ENCODE assay signal across 14 cellular contexts in genomic region chr12:89702503-89702902, GRCh38. TPM values are rescaled to one million over a fixed set of nuclear protein-coding genes. Genes with fewer than 3 reads are reported as not detected.
DNase-seq lines count a peak whose midpoint lies in the region; ATAC-seq, FAIRE-seq and TF ChIP-seq lines count a peak whose summit lies in the region.
"Had no signal": no experiment of that assay in that cellular context is flagged by ENCODE, and none has a peak within 500 bp of the region (broad histone marks: within the 10 kb centered on the region; RNA-seq: fewer than 3 reads in every experiment).

No MANE protein-coding gene starts in this region.

- H3K4me2 ChIP-seq in osteoblast (ENCODE audit: insufficient read depth, low read length), result no peak overlapping the region

- H3K4me1 ChIP-seq in CD4-positive, CD25-positive, alpha-beta regulatory T cell (ENCODE audit: control insufficient read depth, insufficient read depth, low read length, poor library complexity, severe bottlenecking), result peaks cover 86% of the 10 kb centered on the region
- H3K4me1 ChIP-seq in osteoblast (ENCODE audit: insufficient read depth, low read length), result peaks cover 36% of the 10 kb centered on the region
- peaks cover 0 to 31% (median 9%) of the 10 kb centered on the region in 9 donors for H3K4me1 ChIP-seq in heart right ventricle

- H2AFZ ChIP-seq in osteoblast (ENCODE audit: low read length), result no peak overlapping the region

- TF ChIP-seq CTCF in osteoblast (IDR thresholded peaks at IDR 0.05; ENCODE audit: extremely low read depth, low read depth, low read length) (no peak), heart right ventricle (IDR thresholded peaks at IDR 0.05) (no peak), GM10248 (IDR thresholded peaks at IDR 0.05; ENCODE audit: control extremely low read depth, extremely low read depth, low read depth, missing control alignments) (no peak)

- TF ChIP-seq POLR2A in GM12892 (IDR thresholded peaks at IDR 0.05; ENCODE audit: low read depth, low read length), result no peak

- no peaks in the 10 kb centered on the region for H3K27me3 ChIP-seq in CD4-positive, CD25-positive, alpha-beta regulatory T cell (ENCODE audit: control insufficient read depth, insufficient read depth, low read length)
- H3K27me3 ChIP-seq in osteoblast (ENCODE audit: insufficient read depth, low read length) (no peaks in the 10 kb centered on the region), heart right ventricle (no peaks in the 10 kb centered on the region)
- H3K27me3 ChIP-seq: SJCRH30 had no signal

- POLR2A ChIA-PET in GM10248 (lab: Yijun Ruan, JAX), result no interaction called here

- H4K20me1 ChIP-seq in osteoblast (ENCODE audit: insufficient read depth, low read length), result peaks cover 59% of the 10 kb centered on the region

- CTCF ChIA-PET in GM10248 (lab: Yijun Ruan, JAX), result no interaction called here

- H3K79me2 ChIP-seq in osteoblast (ENCODE audit: insufficient read depth, low read length), result peaks cover 100% of the 10 kb centered on the region

- H3K4me3 ChIP-seq in CD4-positive, CD25-positive, alpha-beta regulatory T cell (ENCODE audit: low read depth, low read length), result peak overlapping the region; percentile 97
- no peak overlapping the region for H3K4me3 ChIP-seq in osteoblast (ENCODE audit: insufficient read depth, low read length)
- no peak overlapping the region for H3K4me3 ChIP-seq in heart right ventricle
- H3K4me3 ChIP-seq: SJCRH30 had no signal

- peak overlapping the region in 1 of 3 donors; percentile 21 for H3K27ac Mint-ChIP-seq in CD4-positive, CD25-positive, alpha-beta regulatory T cell
- H3K27ac Mint-ChIP-seq in activated CD4-positive, alpha-beta T cell treated with anti-CD3 and anti-CD28 coated beads, Interleukin-2, amount 10 ng/mL, durations not matched to agents 24 days and 14 days, result no peak overlapping the region

- no peaks in the 10 kb centered on the region for H3K9me3 Mint-ChIP-seq in CD4-positive, CD25-positive, alpha-beta regulatory T cell
- H3K9me3 Mint-ChIP-seq in activated CD4-positive, alpha-beta T cell treated with anti-CD3 and anti-CD28 coated beads, Interleukin-2, amount 10 ng/mL, durations not matched to agents 24 days and 14 days, result no peaks in the 10 kb centered on the region

- H3K27ac ChIP-seq in CD4-positive, CD25-positive, alpha-beta regulatory T cell (ENCODE audit: insufficient read depth, low read length, poor library complexity, severe bottlenecking), result no peak overlapping the region
- H3K27ac ChIP-seq in osteoblast (ENCODE audit: low read depth, low read length) (no peak overlapping the region), heart right ventricle (no peak overlapping the region)
- H3K27ac ChIP-seq: SJCRH30 had no signal

- peak; percentile 51 for FAIRE-seq in GM12892 (lab: Jason Lieb, UNC)
- FAIRE-seq: HepG2 had no signal

- no peak for ATAC-seq in CD4-positive, CD25-positive, alpha-beta regulatory T cell (ENCODE audit: low read depth in 2 of 2)
- ATAC-seq in heart right ventricle, result no peak

- peaks cover 60 to 91% (median 82%) of the 10 kb centered on the region in 4 donors for H3K4me1 Mint-ChIP-seq in CD4-positive, CD25-positive, alpha-beta regulatory T cell
- H3K4me1 Mint-ChIP-seq in activated CD4-positive, alpha-beta T cell treated with anti-CD3 and anti-CD28 coated beads, Interleukin-2, amount 10 ng/mL, durations not matched to agents 24 days and 14 days, result peaks cover 26% of the 10 kb centered on the region

- no peak for DNase-seq in CD4-positive, CD25-positive, alpha-beta regulatory T cell
- DNase-seq in GM12892 (ENCODE audit: insufficient read length) (no peak), NCI-H69 (lab: John Stamatoyannopoulos, UW) (peak; percentile 40), osteoblast (ENCODE audit: insufficient read length, low spot score, missing footprints) (peak; percentile 5), heart right ventricle (no peak), GM10248 (ENCODE audit: extremely low spot score) (no peak)
- DNase-seq in activated CD4-positive, alpha-beta T cell treated with anti-CD3 and anti-CD28 coated beads, Interleukin-2, amount 10 ng/mL, durations not matched to agents 24 days and 14 days, result no peak
- DNase-seq: H7, KG1, NCI-H1417, NCI-H187, NCI-H82, SJCRH30 had no signal

- peaks cover 3% of the 10 kb centered on the region for H3K27me3 Mint-ChIP-seq in CD4-positive, CD25-positive, alpha-beta regulatory T cell
- peaks cover 13% of the 10 kb centered on the region for H3K27me3 Mint-ChIP-seq in activated CD4-positive, alpha-beta T cell treated with anti-CD3 and anti-CD28 coated beads, Interleukin-2, amount 10 ng/mL, durations not matched to agents 24 days and 14 days

- H3K36me3 ChIP-seq in CD4-positive, CD25-positive, alpha-beta regulatory T cell (ENCODE audit: control insufficient read depth, insufficient read depth, low read length), result no peaks in the 10 kb centered on the region
- H3K36me3 ChIP-seq in osteoblast (ENCODE audit: insufficient read depth, low read length), result no peaks in the 10 kb centered on the region
- no peaks in the 10 kb centered on the region for H3K36me3 ChIP-seq in heart right ventricle

- intact Hi-C loops in activated CD4-positive, alpha-beta T cell treated with anti-CD3 and anti-CD28 coated beads, Interleukin-2, amount 10 ng/mL, durations not matched to agents 24 days and 14 days (cut with micrococcal nuclease), result no loop called here
- intact Hi-C loops in heart right ventricle (cut with DNase I), result loop anchor here in 2 of 10 donors (10.0 kb wide), 1 partner anchor 158 kb away; no protein-coding TSS in a partner anchor

- peak overlapping the region in 2 of 4 donors; percentile 64 to 77 for H3K4me3 Mint-ChIP-seq in CD4-positive, CD25-positive, alpha-beta regulatory T cell
- no peak overlapping the region for H3K4me3 Mint-ChIP-seq in activated CD4-positive, alpha-beta T cell treated with anti-CD3 and anti-CD28 coated beads, Interleukin-2, amount 10 ng/mL, durations not matched to agents 24 days and 14 days

- H3K9me3 ChIP-seq in CD4-positive, CD25-positive, alpha-beta regulatory T cell (ENCODE audit: control insufficient read depth in 2 of 2, low read length in 2 of 2), result no peaks in the 10 kb centered on the region
- H3K9me3 ChIP-seq in osteoblast (ENCODE audit: low read depth, low read length) (no peaks in the 10 kb centered on the region), heart right ventricle (no peaks in the 10 kb centered on the region)
- H3K9me3 ChIP-seq: SJCRH30 had no signal

- WGBS in heart right ventricle, 2 donors, result 95 to 100% methylated on average over 1 of the region's 1 CpG

- H3K36me3 Mint-ChIP-seq in CD4-positive, CD25-positive, alpha-beta regulatory T cell, result peaks cover 7% of the 10 kb centered on the region
- H3K36me3 Mint-ChIP-seq in activated CD4-positive, alpha-beta T cell treated with anti-CD3 and anti-CD28 coated beads, Interleukin-2, amount 10 ng/mL, durations not matched to agents 24 days and 14 days (ENCODE audit: low read depth), result peaks cover 4% of the 10 kb centered on the region

RNA-seq across cellular contexts. Expression of gene ATP2B1, which starts 6.1 kb away (rescaled TPM):
- total RNA-seq in CD4-positive, CD25-positive, alpha-beta regulatory T cell, result 189 TPM
- polyA plus RNA-seq in CD4-positive, CD25-positive, alpha-beta regulatory T cell, result 10 to 100 TPM; 51.1 to 78.6 (median 66.4) TPM
- 23.3 TPM for polyA plus RNA-seq in GM12892 (2012; ENCODE audit: missing spikeins)
- total RNA-seq in osteoblast, result 89.3 and 99.9 TPM in 2 replicates
- total RNA-seq in activated CD4-positive, alpha-beta T cell treated with anti-CD3 and anti-CD28 coated beads, Interleukin-2, amount 10 ng/mL, durations not matched to agents 24 days and 14 days, result 19.7 and 22.1 TPM in 2 replicates
- 10 to 100 TPM in 9 of 10 donors, 1 to 10 TPM in 1; 6.2 to 20.5 (median 15.7) TPM for total RNA-seq in heart right ventricle
- 1 to 10 TPM; 5.9 to 7.5 TPM for polyA plus RNA-seq in heart right ventricle

Comparison
In these comparisons a context has a peak if more than half of its experiments do, and no peak if none do; other contexts are left out.
1. DNase-seq: peak in NCI-H69 (single experiment) and osteoblast (single experiment); none in CD4-positive, CD25-positive, alpha-beta regulatory T cell (0 of 3), GM12892 (single experiment), activated CD4-positive, alpha-beta T cell treated with anti-CD3 and anti-CD28 coated beads, Interleukin-2, amount 10 ng/mL, durations not matched to agents 24 days and 14 days (single experiment), heart right ventricle (0 of 2) and GM10248 (single experiment).